ENCODE assay signal across 21 cellular contexts in genomic region chr3:162538466-162538865, GRCh38.
DNase-seq lines count a peak whose midpoint lies in the region; ATAC-seq and TF ChIP-seq lines count a peak whose summit lies in the region.
"Had no signal": no experiment of that assay in that cellular context is flagged by ENCODE, and none has a peak within 500 bp of the region (broad histone marks: within the 10 kb centered on the region; RNA-seq: fewer than 3 reads in every experiment).

No MANE protein-coding gene starts in this region.

- no peaks in the 10 kb centered on the region for H3K4me1 ChIP-seq in GM23338 (ENCODE audit: insufficient read depth)
- no peaks in the 10 kb centered on the region for H3K4me1 ChIP-seq in aorta (ENCODE audit: control insufficient read depth in 1 of 2, insufficient read depth in 2 of 2, low read length in 2 of 2)
- no peaks in the 10 kb centered on the region for H3K4me1 ChIP-seq in HAP-1

- H3K4me1 Mint-ChIP-seq in GM23338: no peaks in the 10 kb centered on the region; the same call in 2 of the 3 replicates
- H3K4me1 Mint-ChIP-seq: CD8-positive, alpha-beta memory T cell had no signal

- no peaks in the 10 kb centered on the region for H3K27me3 Mint-ChIP-seq in GM23338 (ENCODE audit: insufficient read depth, low read depth, poor library complexity)
- H3K27me3 Mint-ChIP-seq: CD8-positive, alpha-beta memory T cell had no signal

- WGBS in aorta, 2 donors: 69 to 74% methylated on average over 2 of the region's 2 CpGs

- no peak overlapping the region for H3K4me3 Mint-ChIP-seq in GM23338
- H3K4me3 Mint-ChIP-seq: CD8-positive, alpha-beta memory T cell had no signal

- no peaks in the 10 kb centered on the region for H3K79me2 ChIP-seq in GM23338 (replicated peaks; ENCODE audit: insufficient read depth)

- no peaks in the 10 kb centered on the region for H3K36me3 Mint-ChIP-seq in GM23338 (ENCODE audit: low read depth)
- H3K36me3 Mint-ChIP-seq: CD8-positive, alpha-beta memory T cell had no signal

- H3K4me2 ChIP-seq in GM23338: no peak overlapping the region

- H3K27ac ChIP-seq in GM23338 (ENCODE audit: low read depth): no peak overlapping the region
- H3K27ac ChIP-seq in aorta (ENCODE audit: low read depth in 1 of 2, low read length in 2 of 2): no peak overlapping the region
- H3K27ac ChIP-seq: C4-2B, GM23248 had no signal

- H2AFZ ChIP-seq in GM23338: peak overlapping the region; percentile 84
- H2AFZ ChIP-seq: GM23248 had no signal

- DNase-seq in GM23338 (ENCODE audit: low spot score) (no peak), NCI-H82 treated with DMSO at 0.1 percent for 48 hours (lab: John Stamatoyannopoulos, UW; ENCODE audit: unreplicated experiment) (peak; percentile 67), fibroblast of villous mesenchyme (ENCODE audit: low read depth) (no peak), aorta (no peak), HAP-1 (ENCODE audit: low spot score in 2 of 2) (no peak), GM19238 (ENCODE audit: insufficient read length, low spot score) (no peak)
- DNase-seq: Calu3; CD8-positive, alpha-beta memory T cell; GM23248; Kasumi-1; NCI-H1694 treated with DMSO at 0.1 percent for 48 hours; NCI-H2081 treated with DMSO at 0.1 percent for 48 hours; NCI-H2171 treated with DMSO at 0.1 percent for 48 hours; NCI-H446; NK-92 treated with Interleukin-12 subunit alpha and Interleukin-12 subunit beta, amount 100 ng/mL, for 24 hours; SIG-M5 had no signal

- no peak overlapping the region for H3K27ac Mint-ChIP-seq in GM23338
- H3K27ac Mint-ChIP-seq: CD8-positive, alpha-beta memory T cell had no signal

- H3K9me3 ChIP-seq in aorta (ENCODE audit: control insufficient read depth, low read length) (no peaks in the 10 kb centered on the region), HAP-1 (no peaks in the 10 kb centered on the region)

- H3K4me3 ChIP-seq in GM23338: no peak overlapping the region
- H3K4me3 ChIP-seq in fibroblast of villous mesenchyme (ENCODE audit: low read depth, low read length): peak overlapping the region; percentile 26
- H3K4me3 ChIP-seq in aorta (ENCODE audit: low read length in 2 of 2): no peak overlapping the region
- H3K4me3 ChIP-seq in HAP-1: no peak overlapping the region
- H3K4me3 ChIP-seq: GM23248 had no signal

- ATAC-seq in GM23338: no peak
- ATAC-seq in aorta (ENCODE audit: low FRiP score): peak; percentile 15
- no peak for ATAC-seq in HG03571 (IDR thresholded peaks at IDR 0.05; ENCODE audit: unreplicated experiment)
- ATAC-seq: HCT116, Panc1, SK-N-SH treated with all-trans-retinoic acid at 6 μM for 48 hours had no signal

- intact Hi-C loops in aorta (cut with DNase I): no loop called here

- no peaks in the 10 kb centered on the region for H4K20me1 ChIP-seq in GM23338 (replicated peaks; ENCODE audit: insufficient read depth)

- in situ Hi-C loops in HAP-1 (cut with MboI; ENCODE audit: low sequenced_read_pairs): no loop called here

- H3F3A ChIP-seq in GM23338 (replicated peaks; ENCODE audit: low read depth): no peaks in the 10 kb centered on the region

- no peaks in the 10 kb centered on the region for H3K9me3 Mint-ChIP-seq in GM23338

- no peak for TF ChIP-seq CTCF in GM23338 (conservative IDR thresholded peaks at IDR 0.05; ENCODE audit: low read depth in 2 of 2)
- no peak for TF ChIP-seq CTCF in fibroblast of villous mesenchyme (IDR thresholded peaks at IDR 0.05; ENCODE audit: insufficient read depth, low read depth, low read length)

- no peaks in the 10 kb centered on the region for H3K27me3 ChIP-seq in GM23338 (ENCODE audit: insufficient read depth)
- no peaks in the 10 kb centered on the region for H3K27me3 ChIP-seq in aorta (ENCODE audit: control insufficient read depth in 1 of 2, insufficient read depth in 2 of 2, low read length in 1 of 2)
- H3K27me3 ChIP-seq in HAP-1 (ENCODE audit: low read depth): no peaks in the 10 kb centered on the region

- no peaks in the 10 kb centered on the region for H3K36me3 ChIP-seq in GM23338 (ENCODE audit: insufficient read depth)
- no peaks in the 10 kb centered on the region for H3K36me3 ChIP-seq in aorta (ENCODE audit: control insufficient read depth in 1 of 2, insufficient read depth in 2 of 2, low read length in 1 of 2)
- no peaks in the 10 kb centered on the region for H3K36me3 ChIP-seq in HAP-1 (replicated peaks)

- H3K9me2 ChIP-seq in GM23338 (ENCODE audit: insufficient read depth): no peaks in the 10 kb centered on the region

TF ChIP-seq in GM23338, 12 proteins besides CTCF, POLR2A, EP300 and RAD21 (continues in another document):
- TF ChIP-seq JUNB (IDR thresholded peaks at IDR 0.05; ENCODE audit: unreplicated experiment) (no peak), ETS1 (IDR thresholded peaks at IDR 0.05) (no peak), ZNF462 (CRISPR knock-in tag; IDR thresholded peaks at IDR 0.05) (no peak), POLR2AphosphoS5 (IDR thresholded peaks at IDR 0.05; ENCODE audit: low read depth) (no peak)
